Comparison of ENCODE assay signal across 8 cellular contexts in the genomic region with DNA sequence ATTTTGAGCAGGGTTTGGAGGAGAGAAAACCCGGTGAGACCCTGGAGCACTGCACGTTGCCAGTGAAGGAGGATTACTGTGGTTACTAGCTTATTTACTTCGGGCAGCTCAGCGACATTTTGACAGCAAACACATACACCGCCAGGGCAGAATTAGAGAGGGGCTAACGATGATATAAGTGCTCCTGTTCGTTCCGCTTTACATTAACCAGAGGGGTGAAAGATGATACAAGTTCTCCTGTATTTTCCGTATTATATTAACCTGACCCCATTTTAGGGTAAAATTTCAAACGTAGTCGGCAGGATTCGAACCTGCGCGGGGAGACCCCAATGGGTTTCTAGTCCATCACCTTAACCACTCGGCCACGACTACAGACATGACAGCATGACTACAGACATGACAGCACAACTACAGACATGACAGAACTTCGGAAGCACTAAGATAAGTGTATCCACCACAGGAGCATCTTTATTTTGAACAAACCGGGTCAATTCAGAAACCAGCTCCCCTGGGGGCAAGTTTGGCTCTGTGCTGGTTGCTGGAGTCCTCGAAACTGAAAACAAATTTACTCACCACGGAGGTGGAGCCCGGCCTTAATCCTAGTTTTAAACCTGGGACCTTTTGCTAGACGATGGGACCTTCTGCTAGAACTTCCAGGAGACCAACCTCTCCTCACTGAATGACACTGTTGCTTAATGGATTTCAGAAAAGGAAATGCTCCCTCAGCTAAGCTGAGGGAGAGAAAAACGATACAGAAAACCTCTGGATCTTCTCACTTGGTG.
A peak's percentile ranks its signal among the peaks of the same experiment; 100 is the strongest.
DNase-seq lines count a peak whose midpoint lies in the region; ATAC-seq and TF ChIP-seq lines count a peak whose summit lies in the region.

No MANE protein-coding gene starts in this region.

- peaks cover 2% of the 10 kb centered on the region for H3K9me3 Mint-ChIP-seq in activated naive CD4-positive, alpha-beta T cell treated with anti-CD3 and anti-CD28 coated beads for 36 hours
- peaks cover 2 to 25% (median 9%) of the 10 kb centered on the region in 3 donors for H3K9me3 Mint-ChIP-seq in IgD-negative memory B cell

- H3K4me3 Mint-ChIP-seq in activated naive CD4-positive, alpha-beta T cell treated with anti-CD3 and anti-CD28 coated beads for 36 hours: peak overlapping the region; percentile 34
- peak overlapping the region; percentile 58 to 71 (median 64) for H3K4me3 Mint-ChIP-seq in IgD-negative memory B cell

- no peaks in the 10 kb centered on the region for H3K4me1 ChIP-seq in thyroid gland

- H3K27ac Mint-ChIP-seq in activated naive CD4-positive, alpha-beta T cell treated with anti-CD3 and anti-CD28 coated beads for 36 hours: peak overlapping the region; percentile 14
- peak overlapping the region; percentile 70 to 86 (median 72) for H3K27ac Mint-ChIP-seq in IgD-negative memory B cell

- CTCF ChIA-PET in activated naive CD4-positive, alpha-beta T cell treated with anti-CD3 and anti-CD28 coated beads for 36 hours (lab: Charles Lee): no interaction called here

- H3K27ac ChIP-seq in thyroid gland: no peak overlapping the region

- H3K27me3 Mint-ChIP-seq in activated naive CD4-positive, alpha-beta T cell treated with anti-CD3 and anti-CD28 coated beads for 36 hours (ENCODE audit: low read depth): peaks cover 70% of the 10 kb centered on the region
- H3K27me3 Mint-ChIP-seq in IgD-negative memory B cell: peaks cover 57% of the 10 kb centered on the region

- H3K36me3 ChIP-seq in thyroid gland: no peaks in the 10 kb centered on the region

- 8 to 9% methylated on average over 23 of the region's 23 CpGs for WGBS in thyroid gland, 2 donors

- peaks cover 6% of the 10 kb centered on the region for H3K36me3 Mint-ChIP-seq in activated naive CD4-positive, alpha-beta T cell treated with anti-CD3 and anti-CD28 coated beads for 36 hours (ENCODE audit: low read depth)
- peaks cover 2% of the 10 kb centered on the region for H3K36me3 Mint-ChIP-seq in IgD-negative memory B cell

- intact Hi-C loops in activated naive CD4-positive, alpha-beta T cell treated with anti-CD3 and anti-CD28 coated beads for 36 hours (cut with micrococcal nuclease): no loop called here
- intact Hi-C loops in thyroid gland (cut with DNase I): no loop called here

- H3K9me3 ChIP-seq in thyroid gland: no peaks in the 10 kb centered on the region

- ATAC-seq in GM19395 (IDR thresholded peaks at IDR 0.05; ENCODE audit: unreplicated experiment): no peak

- peak; percentile 53 for DNase-seq in activated naive CD4-positive, alpha-beta T cell treated with anti-CD3 and anti-CD28 coated beads for 36 hours
- no peak for DNase-seq in activated naive CD4-positive, alpha-beta T cell treated with Interleukin-2 at 50 U/mL for 16 hours
- DNase-seq in activated CD8-positive, alpha-beta memory T cell treated with anti-CD3 and anti-CD28 coated beads for 48 hours (ENCODE audit: low read depth in 2 of 3, low spot score in 2 of 3): peak; percentile 39 to 55 (median 55)
- DNase-seq in iris pigment epithelial cell (ENCODE audit: low read depth) (peak; percentile 77), thyroid gland (no peak), DMS153 treated with DMSO at 0.1 percent for 48 hours (lab: John Stamatoyannopoulos, UW; ENCODE audit: unreplicated experiment) (no peak)

- TF ChIP-seq POLR2A in thyroid gland (IDR thresholded peaks at IDR 0.05): no peak

- H3K4me3 ChIP-seq in thyroid gland (replicated peaks in 1 of 3): no peak overlapping the region

- peaks cover 13% of the 10 kb centered on the region for H3K4me1 Mint-ChIP-seq in activated naive CD4-positive, alpha-beta T cell treated with anti-CD3 and anti-CD28 coated beads for 36 hours (ENCODE audit: low read depth)
- peaks cover 6 to 15% (median 11%) of the 10 kb centered on the region in 3 donors for H3K4me1 Mint-ChIP-seq in IgD-negative memory B cell

- TF ChIP-seq CTCF in thyroid gland (IDR thresholded peaks at IDR 0.05): no peak

- H3K27me3 ChIP-seq in thyroid gland: peaks cover 43% of the 10 kb centered on the region

Comparison
In these comparisons a context has a peak if more than half of its experiments do, and no peak if none do; other contexts are left out.
1. DNase-seq: peak in activated naive CD4-positive, alpha-beta T cell treated with anti-CD3 and anti-CD28 coated beads for 36 hours (single experiment), activated CD8-positive, alpha-beta memory T cell treated with anti-CD3 and anti-CD28 coated beads for 48 hours (3 of 3) and iris pigment epithelial cell (single experiment); none in activated naive CD4-positive, alpha-beta T cell treated with Interleukin-2 at 50 U/mL for 16 hours (single experiment), thyroid gland (0 of 2) and DMS153 treated with DMSO at 0.1 percent for 48 hours (single experiment).